Comparison of ENCODE assay signal across 2 cellular contexts in genomic region chr4:1183985-1184773, GRCh38.
TF ChIP-seq lines count a peak whose summit lies in the region.

No MANE protein-coding gene starts in this region.

TF ChIP-seq in liver, 16 proteins besides CTCF, POLR2A, EP300 and RAD21:
- TF ChIP-seq, protein P1, sequence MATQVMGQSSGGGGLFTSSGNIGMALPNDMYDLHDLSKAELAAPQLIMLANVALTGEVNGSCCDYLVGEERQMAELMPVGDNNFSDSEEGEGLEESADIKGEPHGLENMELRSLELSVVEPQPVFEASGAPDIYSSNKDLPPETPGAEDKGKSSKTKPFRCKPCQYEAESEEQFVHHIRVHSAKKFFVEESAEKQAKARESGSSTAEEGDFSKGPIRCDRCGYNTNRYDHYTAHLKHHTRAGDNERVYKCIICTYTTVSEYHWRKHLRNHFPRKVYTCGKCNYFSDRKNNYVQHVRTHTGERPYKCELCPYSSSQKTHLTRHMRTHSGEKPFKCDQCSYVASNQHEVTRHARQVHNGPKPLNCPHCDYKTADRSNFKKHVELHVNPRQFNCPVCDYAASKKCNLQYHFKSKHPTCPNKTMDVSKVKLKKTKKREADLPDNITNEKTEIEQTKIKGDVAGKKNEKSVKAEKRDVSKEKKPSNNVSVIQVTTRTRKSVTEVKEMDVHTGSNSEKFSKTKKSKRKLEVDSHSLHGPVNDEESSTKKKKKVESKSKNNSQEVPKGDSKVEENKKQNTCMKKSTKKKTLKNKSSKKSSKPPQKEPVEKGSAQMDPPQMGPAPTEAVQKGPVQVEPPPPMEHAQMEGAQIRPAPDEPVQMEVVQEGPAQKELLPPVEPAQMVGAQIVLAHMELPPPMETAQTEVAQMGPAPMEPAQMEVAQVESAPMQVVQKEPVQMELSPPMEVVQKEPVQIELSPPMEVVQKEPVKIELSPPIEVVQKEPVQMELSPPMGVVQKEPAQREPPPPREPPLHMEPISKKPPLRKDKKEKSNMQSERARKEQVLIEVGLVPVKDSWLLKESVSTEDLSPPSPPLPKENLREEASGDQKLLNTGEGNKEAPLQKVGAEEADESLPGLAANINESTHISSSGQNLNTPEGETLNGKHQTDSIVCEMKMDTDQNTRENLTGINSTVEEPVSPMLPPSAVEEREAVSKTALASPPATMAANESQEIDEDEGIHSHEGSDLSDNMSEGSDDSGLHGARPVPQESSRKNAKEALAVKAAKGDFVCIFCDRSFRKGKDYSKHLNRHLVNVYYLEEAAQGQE (IDR thresholded peaks at IDR 0.05): no peak
- TF ChIP-seq TAF1 (conservative IDR thresholded peaks at IDR 0.05): no peak
- no peak for TF ChIP-seq HNF4A (conservative IDR thresholded peaks at IDR 0.05)
- no peak for TF ChIP-seq YY1 (IDR thresholded peaks at IDR 0.05)
- TF ChIP-seq FOXA1 (IDR thresholded peaks at IDR 0.05): no peak
- no peak for TF ChIP-seq EGR1 (IDR thresholded peaks at IDR 0.05; ENCODE audit: low read depth in 2 of 2)
- TF ChIP-seq FOXA2 (IDR thresholded peaks at IDR 0.05): no peak
- TF ChIP-seq, protein P2, sequence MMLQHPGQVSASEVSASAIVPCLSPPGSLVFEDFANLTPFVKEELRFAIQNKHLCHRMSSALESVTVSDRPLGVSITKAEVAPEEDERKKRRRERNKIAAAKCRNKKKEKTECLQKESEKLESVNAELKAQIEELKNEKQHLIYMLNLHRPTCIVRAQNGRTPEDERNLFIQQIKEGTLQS (IDR thresholded peaks at IDR 0.05): no peak
- TF ChIP-seq HNF4G (IDR thresholded peaks at IDR 0.05): no peak
- no peak for TF ChIP-seq GABPA (IDR thresholded peaks at IDR 0.05 in 1 of 2, conservative IDR thresholded peaks at IDR 0.05 in 1 of 2)
- no peak for TF ChIP-seq NR2F2 (IDR thresholded peaks at IDR 0.05)
- no peak for TF ChIP-seq SP1 (IDR thresholded peaks at IDR 0.05)
- no peak for TF ChIP-seq RXRA (IDR thresholded peaks at IDR 0.05)
- TF ChIP-seq, protein P3, sequence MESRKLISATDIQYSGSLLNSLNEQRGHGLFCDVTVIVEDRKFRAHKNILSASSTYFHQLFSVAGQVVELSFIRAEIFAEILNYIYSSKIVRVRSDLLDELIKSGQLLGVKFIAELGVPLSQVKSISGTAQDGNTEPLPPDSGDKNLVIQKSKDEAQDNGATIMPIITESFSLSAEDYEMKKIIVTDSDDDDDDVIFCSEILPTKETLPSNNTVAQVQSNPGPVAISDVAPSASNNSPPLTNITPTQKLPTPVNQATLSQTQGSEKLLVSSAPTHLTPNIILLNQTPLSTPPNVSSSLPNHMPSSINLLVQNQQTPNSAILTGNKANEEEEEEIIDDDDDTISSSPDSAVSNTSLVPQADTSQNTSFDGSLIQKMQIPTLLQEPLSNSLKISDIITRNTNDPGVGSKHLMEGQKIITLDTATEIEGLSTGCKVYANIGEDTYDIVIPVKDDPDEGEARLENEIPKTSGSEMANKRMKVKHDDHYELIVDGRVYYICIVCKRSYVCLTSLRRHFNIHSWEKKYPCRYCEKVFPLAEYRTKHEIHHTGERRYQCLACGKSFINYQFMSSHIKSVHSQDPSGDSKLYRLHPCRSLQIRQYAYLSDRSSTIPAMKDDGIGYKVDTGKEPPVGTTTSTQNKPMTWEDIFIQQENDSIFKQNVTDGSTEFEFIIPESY (IDR thresholded peaks at IDR 0.05): no peak
- no peak for TF ChIP-seq JUND (IDR thresholded peaks at IDR 0.05)
- no peak for TF ChIP-seq MAX (IDR thresholded peaks at IDR 0.05)

TF ChIP-seq in HepG2, 621 proteins besides CTCF, POLR2A, EP300 and RAD21:
- TF ChIP-seq HNF1A (IDR thresholded peaks at IDR 0.05; ENCODE audit: low read depth) (no peak), HNF1A (CRISPR knock-in tag; IDR thresholded peaks at IDR 0.05; ENCODE audit: borderline replicate concordance) (no peak), ZNF383 (CRISPR knock-in tag; IDR thresholded peaks at IDR 0.05; ENCODE audit: borderline replicate concordance) (no peak), ZNF44 (CRISPR knock-in tag; IDR thresholded peaks at IDR 0.05) (no peak), HCFC1 (IDR thresholded peaks at IDR 0.05; ENCODE audit: low read depth, low read length) (no peak), MEF2D (CRISPR knock-in tag; IDR thresholded peaks at IDR 0.05) (no peak)
